ENCODE assay signal across 28 cellular contexts in the genomic region with DNA sequence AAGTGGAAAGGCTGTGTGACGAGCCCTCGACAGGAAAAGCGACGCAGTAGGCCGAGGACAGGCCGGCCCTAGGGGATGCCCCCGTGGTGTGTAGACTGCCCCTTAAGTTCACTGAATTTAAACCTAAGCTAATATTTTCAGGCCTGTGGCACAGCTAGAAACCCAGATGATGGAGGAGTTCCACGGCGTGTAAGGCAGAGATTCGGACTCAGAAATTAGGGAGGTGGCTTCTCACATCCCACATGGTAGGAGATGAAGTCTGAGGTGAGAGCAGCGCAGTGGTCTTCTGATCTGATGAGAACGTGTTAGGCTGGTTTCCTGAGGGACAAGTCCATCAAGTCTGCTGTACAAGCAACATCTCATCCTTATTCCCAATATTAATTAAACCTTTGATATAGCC.
"Had no signal": no experiment of that assay in that cellular context is flagged by ENCODE, and none has a peak within 500 bp of the region (broad histone marks: within the 10 kb centered on the region; RNA-seq: fewer than 3 reads in every experiment).

No MANE protein-coding gene starts in this region.

- H3K27ac ChIP-seq: left lung, lower lobe of right lung, neural progenitor cell, pancreas, prostate gland, sigmoid colon, spleen, tibial nerve, upper lobe of left lung had no signal

- H3K9me3 ChIP-seq: left lung, lower lobe of right lung, pancreas, prostate gland, sigmoid colon, spleen, tibial nerve, upper lobe of left lung had no signal

- ATAC-seq: left colon; left lung; naive thymus-derived CD8-positive, alpha-beta T cell; pancreas; stimulated activated effector memory CD8-positive, alpha-beta T cell treated with anti-CD3 and anti-CD28 coated beads, Interleukin-12 subunit alpha, Interleukin-12 subunit beta, amount 100 ng/mL, for 72 hours; stimulated activated naive CD8-positive, alpha-beta T cell treated with anti-CD3 and anti-CD28 coated beads, Interleukin-15, amount 100 ng/mL, for 72 hours had no signal

- H3K27ac Mint-ChIP-seq: immature natural killer cell; naive thymus-derived CD8-positive, alpha-beta T cell; nephron; neural progenitor cell; stimulated activated effector memory CD8-positive, alpha-beta T cell treated with anti-CD3 and anti-CD28 coated beads, Interleukin-12 subunit alpha, Interleukin-12 subunit beta, amount 100 ng/mL, for 72 hours; stimulated activated naive CD8-positive, alpha-beta T cell treated with anti-CD3 and anti-CD28 coated beads, Interleukin-15, amount 100 ng/mL, for 72 hours had no signal

- H3K4me1 ChIP-seq: upper lobe of left lung had no signal

- H3K4me2 ChIP-seq: neural progenitor cell had no signal

- FAIRE-seq: islet of Langerhans, kidney, pancreas, small intestine, urothelium cell line had no signal

- DNase-seq: hypothalamus; immature natural killer cell; kidney; left colon; left lung; lower lobe of right lung; mammary epithelial cell; mesenchymal stem cell; naive thymus-derived CD8-positive, alpha-beta T cell; pancreas; posterior cingulate gyrus; retina; right cardiac atrium; sigmoid colon; small intestine; spleen; stimulated activated CD4-positive, alpha-beta T cell treated with anti-CD3 and anti-CD28 coated beads, Interleukin-4, amount 100 ng/mL, for 24 hours; stimulated activated naive CD4-positive, alpha-beta T cell treated with Interleukin-2 at 50 U/mL for 16 hours; stimulated activated naive CD8-positive, alpha-beta T cell treated with anti-CD3 and anti-CD28 coated beads, Interleukin-15, amount 100 ng/mL, for 72 hours; substantia nigra had no signal

- H3K4me3 ChIP-seq: left lung, lower lobe of right lung, neural progenitor cell, pancreas, prostate gland, sigmoid colon, spleen, tibial nerve, upper lobe of left lung had no signal

- H3K27me3 ChIP-seq: neural progenitor cell, pancreas, sigmoid colon, tibial nerve, upper lobe of left lung had no signal

- H3K4me3 Mint-ChIP-seq: immature natural killer cell; naive thymus-derived CD8-positive, alpha-beta T cell; nephron; neural progenitor cell; stimulated activated effector memory CD8-positive, alpha-beta T cell treated with anti-CD3 and anti-CD28 coated beads, Interleukin-12 subunit alpha, Interleukin-12 subunit beta, amount 100 ng/mL, for 72 hours; stimulated activated naive CD8-positive, alpha-beta T cell treated with anti-CD3 and anti-CD28 coated beads, Interleukin-15, amount 100 ng/mL, for 72 hours had no signal

- H3K36me3 ChIP-seq: left lung, lower lobe of right lung, neural progenitor cell, pancreas, prostate gland, sigmoid colon, spleen, upper lobe of left lung had no signal

- H3K4me1 Mint-ChIP-seq: neural progenitor cell; stimulated activated effector memory CD8-positive, alpha-beta T cell treated with anti-CD3 and anti-CD28 coated beads, Interleukin-12 subunit alpha, Interleukin-12 subunit beta, amount 100 ng/mL, for 72 hours had no signal

- H3K9me3 Mint-ChIP-seq: immature natural killer cell; stimulated activated effector memory CD8-positive, alpha-beta T cell treated with anti-CD3 and anti-CD28 coated beads, Interleukin-12 subunit alpha, Interleukin-12 subunit beta, amount 100 ng/mL, for 72 hours; stimulated activated naive CD8-positive, alpha-beta T cell treated with anti-CD3 and anti-CD28 coated beads, Interleukin-15, amount 100 ng/mL, for 72 hours had no signal

- H3K9ac ChIP-seq: neural progenitor cell had no signal

- H2AFZ ChIP-seq: neural progenitor cell had no signal
